In the genomic region with DNA sequence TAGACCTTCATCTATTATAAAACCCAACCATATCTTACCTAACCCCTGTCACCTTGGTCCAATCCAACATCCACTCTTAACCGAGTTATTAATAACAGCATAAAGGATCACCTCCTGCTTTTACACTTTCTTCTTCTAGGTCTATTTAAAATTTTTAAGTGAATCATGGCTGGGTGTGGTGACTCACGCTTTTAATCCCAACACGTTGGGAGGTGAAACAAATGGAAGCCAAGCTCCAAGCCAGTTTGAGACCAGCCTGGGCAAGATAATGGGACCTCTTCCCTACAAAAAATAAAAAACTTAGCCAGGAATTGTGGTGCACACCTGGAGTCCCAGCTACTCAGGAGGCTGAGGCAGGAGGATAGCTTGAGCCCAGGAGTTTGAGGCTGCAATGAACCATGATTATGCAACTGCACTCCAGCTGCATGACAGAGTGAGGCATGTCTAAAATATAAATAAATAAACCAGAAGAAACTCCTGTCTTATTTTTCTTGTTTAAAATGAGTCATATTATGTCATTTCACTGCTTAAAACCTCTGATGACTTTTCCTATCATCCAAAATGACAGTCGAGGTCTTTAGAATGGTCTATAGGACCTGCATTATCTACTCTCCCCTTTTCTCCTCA, we compare ENCODE assay signal across 22 cellular contexts.
"Had no signal": no experiment of that assay in that cellular context is flagged by ENCODE, and none has a peak within 500 bp of the region (broad histone marks: within the 10 kb centered on the region; RNA-seq: fewer than 3 reads in every experiment).

No MANE protein-coding gene starts in this region.

- H3K9me3 ChIP-seq: heart left ventricle, lower lobe of right lung, sigmoid colon, testis had no signal

- H3K36me3 ChIP-seq: heart left ventricle, lower lobe of right lung, sigmoid colon had no signal

- H3K4me1 Mint-ChIP-seq: activated CD4-positive, alpha-beta memory T cell treated with anti-CD3 and anti-CD28 coated beads, Interleukin-2, amount 10 ng/mL, durations not matched to agents 7 days and 5 days; activated CD4-positive, alpha-beta T cell treated with anti-CD3 and anti-CD28 coated beads, Interleukin-2, amount 10 ng/mL, durations not matched to agents 24 days and 14 days; activated naive CD4-positive, alpha-beta T cell treated with anti-CD3 and anti-CD28 coated beads, Interleukin-2, amount 50 U/mL, for 24 hours; T-helper 17 cell had no signal

- H3K9me3 Mint-ChIP-seq: activated CD4-positive, alpha-beta memory T cell treated with anti-CD3 and anti-CD28 coated beads, Interleukin-2, amount 10 ng/mL, durations not matched to agents 7 days and 5 days; activated CD4-positive, alpha-beta T cell treated with anti-CD3 and anti-CD28 coated beads, Interleukin-2, amount 10 ng/mL, durations not matched to agents 24 days and 14 days; activated naive CD4-positive, alpha-beta T cell treated with anti-CD3 and anti-CD28 coated beads, Interleukin-2, amount 50 U/mL, for 24 hours; brain; naive thymus-derived CD4-positive, alpha-beta T cell had no signal

- H3K4me2 ChIP-seq: smooth muscle cell had no signal

- H3K27ac ChIP-seq: heart left ventricle, lower lobe of right lung, sigmoid colon, testis, VCaP had no signal

- H3K4me3 ChIP-seq: heart left ventricle, lower lobe of right lung, sigmoid colon, smooth muscle cell, testis had no signal

- H3K27me3 ChIP-seq: heart left ventricle, sigmoid colon, testis had no signal

- H3K27me3 Mint-ChIP-seq: activated CD4-positive, alpha-beta memory T cell treated with anti-CD3 and anti-CD28 coated beads, Interleukin-2, amount 10 ng/mL, durations not matched to agents 7 days and 5 days; activated CD4-positive, alpha-beta T cell treated with anti-CD3 and anti-CD28 coated beads, Interleukin-2, amount 10 ng/mL, durations not matched to agents 24 days and 14 days had no signal

- DNase-seq: activated CD4-positive, alpha-beta memory T cell treated with anti-CD3 and anti-CD28 coated beads, Interleukin-2, amount 10 ng/mL, durations not matched to agents 7 days and 5 days; activated CD4-positive, alpha-beta T cell treated with anti-CD3 and anti-CD28 coated beads, Interleukin-2, amount 10 ng/mL, durations not matched to agents 24 days and 14 days; activated gamma-delta T cell treated with Interleukin-2 at 50 U/mL for 16 hours; activated T-cell treated with anti-CD3 and anti-CD28 coated beads for 4 hours; anterior cingulate cortex; caudate nucleus; dermis blood vessel endothelial cell; effector CD8-positive, alpha-beta T cell; heart left ventricle; lower lobe of right lung; naive thymus-derived CD4-positive, alpha-beta T cell; sigmoid colon; stimulated activated CD4-positive, alpha-beta T cell treated with anti-CD3 and anti-CD28 coated beads, Interleukin-2, amount 100 ng/mL, for 48 hours; stimulated activated naive CD4-positive, alpha-beta T cell; SW 1271; T-helper 17 cell; testis; trophoblast cell had no signal

- H3K4me3 Mint-ChIP-seq: activated CD4-positive, alpha-beta memory T cell treated with anti-CD3 and anti-CD28 coated beads, Interleukin-2, amount 10 ng/mL, durations not matched to agents 7 days and 5 days; activated CD4-positive, alpha-beta T cell treated with anti-CD3 and anti-CD28 coated beads, Interleukin-2, amount 10 ng/mL, durations not matched to agents 24 days and 14 days; activated naive CD4-positive, alpha-beta T cell treated with anti-CD3 and anti-CD28 coated beads, Interleukin-2, amount 50 U/mL, for 24 hours; brain; naive thymus-derived CD4-positive, alpha-beta T cell; T-helper 17 cell had no signal

- H3K36me3 Mint-ChIP-seq: activated naive CD4-positive, alpha-beta T cell treated with anti-CD3 and anti-CD28 coated beads, Interleukin-2, amount 50 U/mL, for 24 hours; brain; naive thymus-derived CD4-positive, alpha-beta T cell had no signal

- H3K4me1 ChIP-seq: lower lobe of right lung, sigmoid colon, testis had no signal

- H3K27ac Mint-ChIP-seq: activated CD4-positive, alpha-beta memory T cell treated with anti-CD3 and anti-CD28 coated beads, Interleukin-2, amount 10 ng/mL, durations not matched to agents 7 days and 5 days; activated CD4-positive, alpha-beta T cell treated with anti-CD3 and anti-CD28 coated beads, Interleukin-2, amount 10 ng/mL, durations not matched to agents 24 days and 14 days; activated naive CD4-positive, alpha-beta T cell treated with anti-CD3 and anti-CD28 coated beads, Interleukin-2, amount 50 U/mL, for 24 hours; brain; naive thymus-derived CD4-positive, alpha-beta T cell; T-helper 17 cell had no signal
